2 cellular contexts compared by ENCODE assay signal in the genomic region with DNA sequence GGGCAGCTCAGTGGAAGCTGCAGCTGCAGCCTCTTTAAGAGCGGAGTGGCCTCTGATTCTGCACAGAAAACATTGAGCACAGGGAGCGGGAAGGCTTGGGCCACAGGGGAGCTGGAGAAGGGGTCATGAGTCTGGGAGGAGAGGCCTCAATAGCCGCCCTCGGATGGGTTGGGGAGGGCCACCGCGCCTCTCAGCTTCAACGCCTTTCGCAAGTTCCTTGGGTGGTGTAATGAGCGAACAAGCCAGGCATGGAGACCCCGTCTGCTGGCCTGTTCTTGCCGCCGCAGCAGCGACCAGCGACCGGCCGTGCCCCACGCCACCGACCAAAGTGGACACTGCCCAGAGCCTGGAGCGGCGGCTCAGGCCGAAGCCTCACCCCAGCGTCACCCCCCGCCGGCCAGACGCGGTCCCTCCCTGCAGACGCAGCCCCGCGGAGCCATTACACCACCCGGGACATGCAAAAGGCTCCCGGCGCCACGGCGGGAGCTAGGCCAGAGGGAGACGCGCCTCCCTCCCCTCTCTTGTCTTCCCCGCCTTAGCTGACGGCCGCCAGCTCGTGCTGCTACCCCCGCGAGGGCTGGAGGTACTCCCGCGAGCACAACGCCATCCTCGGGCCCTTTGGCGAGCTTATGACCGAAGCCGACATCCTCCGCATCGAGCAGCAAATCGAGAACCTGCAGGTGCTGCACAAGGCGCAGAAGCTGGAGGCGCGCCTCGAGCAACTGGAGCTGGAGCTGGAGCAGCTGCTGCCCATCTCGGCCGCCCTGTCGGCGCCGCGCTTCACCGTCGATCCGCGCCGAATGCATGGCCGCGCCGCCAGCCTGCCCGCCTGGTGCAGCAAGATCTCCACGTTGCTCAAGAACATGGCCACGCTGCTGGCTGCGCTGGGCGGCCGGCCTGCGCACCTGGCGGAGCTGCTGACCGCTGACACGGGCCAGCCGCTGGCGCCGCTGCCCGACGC. TPM values are rescaled to one million over a fixed set of nuclear protein-coding genes. Genes with fewer than 3 reads are reported as not detected.
"Had no signal": no experiment of that assay in that cellular context is flagged by ENCODE, and none has a peak within 500 bp of the region (broad histone marks: within the 10 kb centered on the region; RNA-seq: fewer than 3 reads in every experiment).

No MANE protein-coding gene starts in this region.

RNA-seq across cellular contexts. Expression of a gene that starts 29.6 kb away (rescaled TPM):
- polyA plus RNA-seq: immature natural killer cell had no signal

RNA-seq across cellular contexts. Expression of a gene that starts 34.5 kb away (rescaled TPM):
- total RNA-seq: cardiac muscle cell had no signal
- polyA plus RNA-seq: cardiac muscle cell, immature natural killer cell had no signal
